Comparison of ENCODE assay signal across 31 cellular contexts in the genomic region with DNA sequence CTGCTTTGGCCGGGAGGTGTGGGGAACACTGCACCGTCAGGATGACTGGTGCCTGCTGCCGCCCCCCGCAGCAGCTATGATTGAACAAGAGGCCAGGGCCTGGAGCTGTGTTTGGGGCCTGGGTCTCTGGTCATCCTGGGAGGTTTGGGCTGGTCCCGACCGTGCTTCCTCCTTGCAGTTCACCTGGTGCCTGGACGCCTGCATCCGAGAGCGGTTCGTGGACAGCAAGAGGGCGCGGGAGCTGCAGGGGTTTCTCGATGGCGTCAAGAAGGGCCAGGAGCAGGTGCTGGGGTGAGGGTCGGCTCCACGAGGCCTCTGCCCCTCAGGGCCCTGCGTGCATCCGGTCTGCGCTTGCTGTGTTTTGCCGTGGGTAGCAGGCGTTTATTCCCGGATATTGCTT. TPM values are rescaled to one million over a fixed set of nuclear protein-coding genes. Genes with fewer than 3 reads are reported as not detected.
"Had no signal": no experiment of that assay in that cellular context is flagged by ENCODE, and none has a peak within 500 bp of the region (broad histone marks: within the 10 kb centered on the region; RNA-seq: fewer than 3 reads in every experiment).

No MANE protein-coding gene starts in this region.

- H3K79me2 ChIP-seq: hepatocyte had no signal

- H3K4me3 ChIP-seq: colonic mucosa, esophagus muscularis mucosa, gastroesophageal sphincter, heart left ventricle, hepatocyte, left lung, lower lobe of right lung, ovary, psoas muscle, sigmoid colon, thoracic aorta, tibial nerve had no signal

- H3K27ac ChIP-seq: colonic mucosa, esophagus muscularis mucosa, foreskin keratinocyte, gastroesophageal sphincter, heart left ventricle, hepatocyte, left lung, lower lobe of right lung, ovary, psoas muscle, sigmoid colon, thoracic aorta, tibial nerve had no signal

- H3K27me3 ChIP-seq: colonic mucosa, esophagus muscularis mucosa, foreskin keratinocyte, gastroesophageal sphincter, heart left ventricle, hepatocyte, left lung, ovary, sigmoid colon, tibial nerve had no signal

- H2AFZ ChIP-seq: hepatocyte had no signal

- H3K9me3 ChIP-seq: colonic mucosa, esophagus muscularis mucosa, gastroesophageal sphincter, heart left ventricle, left lung, lower lobe of right lung, ovary, psoas muscle, sigmoid colon, thoracic aorta, tibial nerve had no signal

- H3K4me2 ChIP-seq: hepatocyte had no signal

- H3K4me1 ChIP-seq: foreskin keratinocyte had no signal

- DNase-seq: colonic mucosa; effector memory CD4-positive, alpha-beta T cell; foreskin keratinocyte; left cardiac atrium; lower lobe of right lung; naive thymus-derived CD8-positive, alpha-beta T cell; nephron progenitor cell; nucleus accumbens; sigmoid colon; stimulated activated CD4-positive, alpha-beta T cell treated with anti-CD3 and anti-CD28 coated beads, Interleukin-4, amount 100 ng/mL, for 4 hours had no signal

- FAIRE-seq: endothelial cell of umbilical vein had no signal

- H3K36me3 ChIP-seq: ovary had no signal

- ATAC-seq: foreskin keratinocyte; gastroesophageal sphincter; heart left ventricle; left cardiac atrium; left lung; lower lobe of right lung; naive thymus-derived CD8-positive, alpha-beta T cell; psoas muscle; right cardiac atrium; stimulated activated memory B cell treated with anti-CD40 and anti-IgM and Interleukin-4, amounts not matched to agents 10 μg/mL and 1 μg/mL and 100 μg/mL, for 72 hours had no signal

RNA-seq across cellular contexts. Expression of gene STPG3, which starts 13.0 kb away (rescaled TPM):
- total RNA-seq: chondrocyte; colonic mucosa; endothelial cell of umbilical vein; epithelial cell of proximal tubule; esophagus muscularis mucosa; fibroblast of lung; foreskin keratinocyte; gastroesophageal sphincter; hepatocyte; kidney epithelial cell; left lung; mesenteric fat pad; myocyte; naive thymus-derived CD8-positive, alpha-beta T cell; ovary; psoas muscle; renal cortical epithelial cell; sigmoid colon; skeletal muscle tissue; thoracic aorta; tibial nerve; urinary bladder had no signal
- polyA plus RNA-seq: endothelial cell of umbilical vein; fibroblast of lung; foreskin keratinocyte; naive thymus-derived CD8-positive, alpha-beta T cell; ovary; sigmoid colon; urinary bladder had no signal

RNA-seq across cellular contexts. Expression of gene SLC34A3, which starts 33.4 kb away (rescaled TPM):
- total RNA-seq: chondrocyte; colonic mucosa; endothelial cell of umbilical vein; epithelial cell of proximal tubule; esophagus muscularis mucosa; fibroblast of lung; foreskin keratinocyte; gastroesophageal sphincter; heart left ventricle; left cardiac atrium; lower lobe of right lung; mesenteric fat pad; naive thymus-derived CD8-positive, alpha-beta T cell; psoas muscle; renal cortical epithelial cell; right cardiac atrium; sigmoid colon; skeletal muscle tissue; tibial nerve; urinary bladder had no signal
- polyA plus RNA-seq: endothelial cell of umbilical vein; fibroblast of lung; foreskin keratinocyte; heart left ventricle; naive thymus-derived CD8-positive, alpha-beta T cell; ovary; psoas muscle; right cardiac atrium; sigmoid colon had no signal
